In genomic region chr17:9771465-9771864, GRCh38 we compare ENCODE assay signal across 34 cellular contexts. TPM values are rescaled to one million over a fixed set of nuclear protein-coding genes. Genes with fewer than 3 reads are reported as not detected.
"Had no signal": no experiment of that assay in that cellular context is flagged by ENCODE, and none has a peak within 500 bp of the region (broad histone marks: within the 10 kb centered on the region; RNA-seq: fewer than 3 reads in every experiment).

No MANE protein-coding gene starts in this region.

- H3K4me3 ChIP-seq: left lung, lower lobe of right lung, ovary, right atrium auricular region, right lobe of liver, smooth muscle cell, stomach, testis, thyroid gland, transverse colon, upper lobe of left lung, vagina had no signal

- H3K4me2 ChIP-seq: smooth muscle cell had no signal

- DNase-seq: hippocampal formation; kidney; left colon; left lung; lower lobe of right lung; mammary epithelial cell; mesenchymal stem cell; naive thymus-derived CD8-positive, alpha-beta T cell; occipital lobe; ovary; right lobe of liver; stimulated activated CD4-positive, alpha-beta T cell treated with anti-CD3 and anti-CD28 coated beads, Interleukin-1b, Interleukin-23, amount 100 ng/mL, for 48 hours; stimulated activated CD4-positive, alpha-beta T cell treated with anti-CD3 and anti-CD28 coated beads, Interleukin-2, amount 100 ng/mL, for 48 hours; stimulated activated CD4-positive, alpha-beta T cell treated with anti-CD3 and anti-CD28 coated beads, Interleukin-4, amount 100 ng/mL, for 4 hours; stimulated activated CD8-positive, alpha-beta memory T cell treated with anti-CD3 and anti-CD28 coated beads, Interleukin-4, amount 100 ng/mL, for 48 hours; stimulated activated naive B cell treated with anti-CD40 and anti-IgM and Interleukin-4, amounts not matched to agents 10 μg/mL and 1 μg/mL and 100 μg/mL, for 72 hours; stimulated activated naive CD8-positive, alpha-beta T cell treated with anti-CD3 and anti-CD28 coated beads, Interleukin-15, Interleukin-2, amounts not matched to agents 100 U/mL and 50 U/mL, for 24 hours; stomach; testis; thyroid gland; transverse colon; upper lobe of left lung had no signal

- H3K27ac ChIP-seq: left lung, lower lobe of right lung, neutrophil, ovary, right atrium auricular region, right lobe of liver, stomach, testis, thyroid gland, transverse colon, upper lobe of left lung, vagina had no signal

- FAIRE-seq: kidney had no signal

- H3K36me3 ChIP-seq: left lung, lower lobe of right lung, neutrophil, ovary, right atrium auricular region, right lobe of liver, stomach, thyroid gland, transverse colon, upper lobe of left lung, vagina had no signal

- H3K4me1 ChIP-seq: left lung, lower lobe of right lung, right atrium auricular region, right lobe of liver, stomach, testis, thyroid gland, transverse colon, upper lobe of left lung, vagina had no signal

- H3K27me3 ChIP-seq: ovary, right atrium auricular region, right lobe of liver, testis, thyroid gland, transverse colon, upper lobe of left lung, vagina had no signal

- H3K9me3 ChIP-seq: left lung, lower lobe of right lung, neutrophil, ovary, right atrium auricular region, right lobe of liver, stomach, testis, thyroid gland, transverse colon, upper lobe of left lung, vagina had no signal

- ATAC-seq: left colon; left lung; lower lobe of right lung; naive thymus-derived CD8-positive, alpha-beta T cell; right lobe of liver; stimulated activated naive B cell treated with anti-CD40 and anti-IgM and Interleukin-4, amounts not matched to agents 10 μg/mL and 1 μg/mL and 100 μg/mL, for 72 hours; stimulated activated naive CD8-positive, alpha-beta T cell treated with anti-CD3 and anti-CD28 coated beads, Interleukin-15, Interleukin-2, amounts not matched to agents 100 U/mL and 50 U/mL, for 24 hours had no signal

RNA-seq across cellular contexts. Expression of gene DHRS7C, which starts 19.9 kb away (rescaled TPM):
- total RNA-seq: kidney; left lung; lower lobe of right lung; mammary epithelial cell; mucosa of gallbladder; naive thymus-derived CD8-positive, alpha-beta T cell; neural crest cell; occipital lobe; ovary; progenitor cell of endocrine pancreas; pulmonary artery endothelial cell; renal cortical epithelial cell; right lobe of liver; smooth muscle cell; stomach; thyroid gland; transverse colon; upper lobe of left lung; vagina had no signal
- polyA plus RNA-seq: mammary epithelial cell; naive thymus-derived CD8-positive, alpha-beta T cell; ovary; smooth muscle cell; stomach had no signal

RNA-seq across cellular contexts. Expression of gene GSG1L2, which starts 50.4 kb away (rescaled TPM):
- total RNA-seq: kidney; left colon; left lung; liver; lower lobe of right lung; mammary epithelial cell; mucosa of gallbladder; naive thymus-derived CD8-positive, alpha-beta T cell; neural crest cell; occipital lobe; ovary; progenitor cell of endocrine pancreas; pulmonary artery endothelial cell; renal cortical epithelial cell; right atrium auricular region; right lobe of liver; skeletal muscle tissue; smooth muscle cell; stomach; thyroid gland; transverse colon; upper lobe of left lung; urinary bladder; vagina had no signal
- polyA plus RNA-seq: liver; mammary epithelial cell; naive thymus-derived CD8-positive, alpha-beta T cell; ovary; smooth muscle cell; stomach; urinary bladder had no signal

RNA-seq across cellular contexts. Expression of gene GLP2R, which starts 54.3 kb away (rescaled TPM):
- total RNA-seq: kidney; naive thymus-derived CD8-positive, alpha-beta T cell; neural crest cell; occipital lobe; progenitor cell of endocrine pancreas; pulmonary artery endothelial cell; skeletal muscle tissue had no signal
- polyA plus RNA-seq: mammary epithelial cell; naive thymus-derived CD8-positive, alpha-beta T cell had no signal
